Comparison of ENCODE assay signal across 8 cellular contexts in the genomic region with DNA sequence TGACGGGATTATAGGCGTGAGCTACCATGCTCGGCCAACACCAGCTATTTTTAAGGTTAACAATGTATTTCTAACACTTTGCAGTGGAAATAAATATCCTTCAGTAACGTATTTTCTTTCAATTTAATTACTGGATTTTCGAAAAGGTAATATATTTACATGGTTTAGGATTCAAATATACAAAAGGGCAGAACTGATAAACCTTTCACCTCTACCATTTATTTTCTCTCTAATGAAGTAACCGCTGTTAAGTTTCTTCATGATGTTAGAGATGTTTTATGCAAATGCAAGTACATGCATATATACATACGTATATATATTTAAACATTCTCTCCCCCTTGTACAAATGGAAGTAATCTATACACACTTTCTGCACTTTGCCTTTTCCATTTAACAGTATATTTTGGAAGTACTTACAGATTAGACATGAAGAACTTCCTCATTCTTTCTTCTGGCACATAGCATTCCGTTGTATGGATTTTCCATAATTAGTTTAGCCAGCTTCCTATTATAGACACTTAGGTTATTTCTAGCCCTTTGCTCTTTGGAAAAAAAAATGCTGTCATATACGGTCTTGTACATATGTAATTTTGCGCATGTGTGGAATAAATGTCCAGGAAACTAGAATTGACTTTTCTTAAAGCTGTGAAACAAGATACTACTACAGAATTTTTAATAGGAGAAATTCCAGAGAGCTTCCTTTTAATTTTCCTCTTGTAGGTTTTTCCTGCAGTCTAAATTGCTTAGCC. TPM values are rescaled to one million over a fixed set of nuclear protein-coding genes. Genes with fewer than 3 reads are reported as not detected.
DNase-seq lines count a peak whose midpoint lies in the region; ATAC-seq and TF ChIP-seq lines count a peak whose summit lies in the region.

No MANE protein-coding gene starts in this region.

- H3K27ac Mint-ChIP-seq in activated naive CD8-positive, alpha-beta T cell = peak overlapping the region; percentile 98

- intact Hi-C loops in tibial artery (cut with DNase I; ENCODE audit: low total_unique reads) = no loop called here

- TF ChIP-seq CTCF in kidney epithelial cell (IDR thresholded peaks at IDR 0.05; ENCODE audit: insufficient read depth, low read length, poor library complexity, severe bottlenecking) (no peak), tibial artery (IDR thresholded peaks at IDR 0.05) (no peak)

- DNase-seq in DMS153 (lab: John Stamatoyannopoulos, UW) (peak; percentile 80), kidney epithelial cell (ENCODE audit: low read depth) (no peak), tibial artery (no peak)
- no peak for DNase-seq in Jurkat, Clone E6-1 (ENCODE audit: low read depth, low spot score)

- H3K9me3 Mint-ChIP-seq in activated naive CD8-positive, alpha-beta T cell (ENCODE audit: low read depth) = no peaks in the 10 kb centered on the region

- H3K4me1 ChIP-seq in tibial artery = peaks cover 0 to 17% (median 0%) of the 10 kb centered on the region in 4 donors

- H3K36me3 Mint-ChIP-seq in activated naive CD8-positive, alpha-beta T cell = no peaks in the 10 kb centered on the region

- no peaks in the 10 kb centered on the region for H3K9me3 ChIP-seq in tibial artery

- no peaks in the 10 kb centered on the region for H3K36me3 ChIP-seq in kidney epithelial cell (ENCODE audit: control insufficient read depth, insufficient read depth, low read length)
- no peaks in the 10 kb centered on the region for H3K36me3 ChIP-seq in tibial artery

- ATAC-seq in HG02571 (IDR thresholded peaks at IDR 0.05; ENCODE audit: unreplicated experiment) (no peak), GM21528 (IDR thresholded peaks at IDR 0.05; ENCODE audit: low FRiP score, unreplicated experiment) (no peak), esophagus mucosa (no peak)

- H3K27ac ChIP-seq in tibial artery = peak overlapping the region; percentile 87 to 93

- H3K4me3 Mint-ChIP-seq in activated naive CD8-positive, alpha-beta T cell = peak overlapping the region; percentile 98

- H3K4me1 Mint-ChIP-seq in activated naive CD8-positive, alpha-beta T cell (ENCODE audit: low read depth) = peaks cover 41% of the 10 kb centered on the region

- H3K27me3 ChIP-seq in kidney epithelial cell (ENCODE audit: control insufficient read depth, insufficient read depth, low read length) (no peaks in the 10 kb centered on the region), tibial artery (no peaks in the 10 kb centered on the region)

- no peaks in the 10 kb centered on the region for H3K27me3 Mint-ChIP-seq in activated naive CD8-positive, alpha-beta T cell

- H3K4me3 ChIP-seq in Jurkat, Clone E6-1 (ENCODE audit: low read length) = peak overlapping the region; percentile 96
- peak overlapping the region; percentile 47 for H3K4me3 ChIP-seq in kidney epithelial cell (ENCODE audit: low read depth, low read length)
- H3K4me3 ChIP-seq in tibial artery = peak overlapping the region; percentile 64 to 72

RNA-seq across cellular contexts. Expression of a gene that starts 14.9 kb away (rescaled TPM):
- not detected for polyA plus RNA-seq in Jurkat, Clone E6-1 (2012; ENCODE audit: insufficient read depth, insufficient read length)
- total RNA-seq in kidney epithelial cell (not detected in 2 replicates), esophagus mucosa (not detected)

RNA-seq across cellular contexts. Expression of a gene that starts 40.0 kb away (rescaled TPM):
- 35.6 TPM for polyA plus RNA-seq in Jurkat, Clone E6-1 (2012; ENCODE audit: insufficient read depth, insufficient read length)
- 14.7 and 19.0 TPM in 2 replicates for total RNA-seq in kidney epithelial cell
- 77.7 TPM for total RNA-seq in esophagus mucosa
